In the genomic region with DNA sequence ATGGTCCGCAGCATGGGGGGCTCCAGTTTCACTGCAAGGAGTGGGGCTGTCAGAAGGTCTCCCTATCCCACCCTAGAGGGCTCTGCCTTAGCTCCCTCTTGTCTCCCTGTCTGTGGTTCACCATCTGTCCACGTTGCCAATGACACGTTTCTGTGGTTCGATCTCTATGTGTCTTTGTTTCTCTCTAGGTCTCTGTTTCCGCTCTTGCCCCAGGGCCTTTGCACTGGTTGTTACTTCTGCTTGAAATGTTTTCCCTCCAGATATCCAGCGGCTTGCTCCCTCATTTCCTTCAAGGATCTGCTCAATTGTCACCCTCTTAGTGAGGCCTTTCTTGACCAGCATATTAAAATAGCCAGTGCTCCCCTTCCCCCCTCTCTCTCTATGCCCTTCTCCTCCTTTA, we compare ENCODE assay signal across 23 cellular contexts. TPM values are rescaled to one million over a fixed set of nuclear protein-coding genes. Genes with fewer than 3 reads are reported as not detected.
DNase-seq lines count a peak whose midpoint lies in the region; ATAC-seq and TF ChIP-seq lines count a peak whose summit lies in the region.
"Had no signal": no experiment of that assay in that cellular context is flagged by ENCODE, and none has a peak within 500 bp of the region (broad histone marks: within the 10 kb centered on the region; RNA-seq: fewer than 3 reads in every experiment).

No MANE protein-coding gene starts in this region.

- H3K79me2 ChIP-seq in neural progenitor cell (ENCODE audit: low read depth), result no peaks in the 10 kb centered on the region

- TF ChIP-seq CTCF in natural killer cell (IDR thresholded peaks at IDR 0.05) (no peak), neural progenitor cell (IDR thresholded peaks at IDR 0.05) (no peak)

- H3K36me3 Mint-ChIP-seq in natural killer cell treated with Interleukin-12 subunit alpha and Interleukin-12 subunit beta and Interleukin-15 and Interleukin-18, amount 100 ng/mL, for 72 hours, result no peaks in the 10 kb centered on the region
- no peaks in the 10 kb centered on the region for H3K36me3 Mint-ChIP-seq in natural killer cell
- H3K36me3 Mint-ChIP-seq in activated CD8-positive, alpha-beta T cell treated with anti-CD3 and anti-CD28 coated beads, Interleukin-2, amount 10 ng/mL, durations not matched to agents 7 days and 5 days (ENCODE audit: low read depth), result no peaks in the 10 kb centered on the region
- H3K36me3 Mint-ChIP-seq in neural progenitor cell, result no peaks in the 10 kb centered on the region
- H3K36me3 Mint-ChIP-seq: CD4-positive, CD25-positive, alpha-beta regulatory T cell had no signal

- peak overlapping the region; percentile 52 to 84 for H3K27ac Mint-ChIP-seq in natural killer cell treated with Interleukin-12 subunit alpha and Interleukin-12 subunit beta and Interleukin-15 and Interleukin-18, amount 100 ng/mL, for 72 hours
- peak overlapping the region in 1 of 2 donors; percentile 29 for H3K27ac Mint-ChIP-seq in natural killer cell
- peak overlapping the region; percentile 7 for H3K27ac Mint-ChIP-seq in activated CD8-positive, alpha-beta T cell treated with anti-CD3 and anti-CD28 coated beads, Interleukin-2, amount 10 ng/mL, durations not matched to agents 7 days and 5 days
- H3K27ac Mint-ChIP-seq in neural progenitor cell, result peak overlapping the region; percentile 23
- H3K27ac Mint-ChIP-seq: CD4-positive, CD25-positive, alpha-beta regulatory T cell; HFFc6 had no signal

- H3K27me3 ChIP-seq in neural progenitor cell, result no peaks in the 10 kb centered on the region
- H3K27me3 ChIP-seq: BE2C had no signal

- no peaks in the 10 kb centered on the region for H3K9me3 Mint-ChIP-seq in natural killer cell treated with Interleukin-12 subunit alpha and Interleukin-12 subunit beta and Interleukin-15 and Interleukin-18, amount 100 ng/mL, for 72 hours
- H3K9me3 Mint-ChIP-seq in natural killer cell (no peaks in the 10 kb centered on the region), neural progenitor cell (no peaks in the 10 kb centered on the region)
- H3K9me3 Mint-ChIP-seq in activated CD8-positive, alpha-beta T cell treated with anti-CD3 and anti-CD28 coated beads, Interleukin-2, amount 10 ng/mL, durations not matched to agents 7 days and 5 days (ENCODE audit: insufficient read depth), result no peaks in the 10 kb centered on the region
- H3K9me3 Mint-ChIP-seq: CD4-positive, CD25-positive, alpha-beta regulatory T cell; HFFc6 had no signal

- CTCF ChIA-PET in activated CD8-positive, alpha-beta T cell treated with anti-CD3 and anti-CD28 coated beads, Interleukin-2, amount 10 ng/mL, durations not matched to agents 7 days and 5 days (lab: Charles Lee), result no interaction called here

- H2AFZ ChIP-seq in neural progenitor cell (replicated peaks), result no peak overlapping the region
- H2AFZ ChIP-seq: PC-9 had no signal

- H3K9ac ChIP-seq in neural progenitor cell, result no peak overlapping the region
- H3K9ac ChIP-seq: KMS-11, SK-N-SH had no signal

- no peaks in the 10 kb centered on the region for H3K9me3 ChIP-seq in neural progenitor cell (ENCODE audit: low read depth)
- H3K9me3 ChIP-seq: BE2C, SK-N-SH had no signal

- no peaks in the 10 kb centered on the region for H4K20me1 ChIP-seq in neural progenitor cell (ENCODE audit: low read depth)

- H3F3A ChIP-seq in neural progenitor cell (ENCODE audit: low read depth), result no peaks in the 10 kb centered on the region

- H3K27ac ChIP-seq in neural progenitor cell, result no peak overlapping the region
- H3K27ac ChIP-seq: KMS-11, PC-9, RWPE1 had no signal

- no peaks in the 10 kb centered on the region for H3K36me3 ChIP-seq in neural progenitor cell
- H3K36me3 ChIP-seq: BE2C had no signal

- DNase-seq in natural killer cell treated with Interleukin-12 subunit alpha and Interleukin-12 subunit beta and Interleukin-15 and Interleukin-18, amount 100 ng/mL, for 72 hours (ENCODE audit: low spot score), result no peak
- no peak for DNase-seq in natural killer cell
- DNase-seq in activated CD8-positive, alpha-beta T cell treated with anti-CD3 and anti-CD28 coated beads, Interleukin-2, amount 10 ng/mL, durations not matched to agents 7 days and 5 days, result no peak
- DNase-seq in neural progenitor cell (ENCODE audit: low spot score), result no peak
- DNase-seq in NCI-H1694 treated with DMSO at 0.1 percent for 48 hours (lab: John Stamatoyannopoulos, UW), result no peak
- DNase-seq in DMS79 treated with DMSO at 0.1 percent for 48 hours (lab: John Stamatoyannopoulos, UW), result no peak
- no peak for DNase-seq in activated gamma-delta T cell (lab: John Stamatoyannopoulos, UW)
- DNase-seq: BE2C; CD4-positive, CD25-positive, alpha-beta regulatory T cell; COR-L47; DND-41; HFFc6; NCI-H1105; NCI-H2081; NCI-H2171; NCI-H345; SIG-M5; SK-N-SH had no signal

- no peaks in the 10 kb centered on the region for H3K27me3 Mint-ChIP-seq in natural killer cell treated with Interleukin-12 subunit alpha and Interleukin-12 subunit beta and Interleukin-15 and Interleukin-18, amount 100 ng/mL, for 72 hours
- H3K27me3 Mint-ChIP-seq in natural killer cell (ENCODE audit: low read depth in 2 of 2), result no peaks in the 10 kb centered on the region
- no peaks in the 10 kb centered on the region for H3K27me3 Mint-ChIP-seq in activated CD8-positive, alpha-beta T cell treated with anti-CD3 and anti-CD28 coated beads, Interleukin-2, amount 10 ng/mL, durations not matched to agents 7 days and 5 days (ENCODE audit: low read depth)
- peaks cover 6% of the 10 kb centered on the region for H3K27me3 Mint-ChIP-seq in neural progenitor cell (ENCODE audit: insufficient read depth, low read depth)
- H3K27me3 Mint-ChIP-seq: CD4-positive, CD25-positive, alpha-beta regulatory T cell had no signal

- intact Hi-C loops in natural killer cell (cut with micrococcal nuclease), result no loop called here

- no peak for ATAC-seq in natural killer cell treated with Interleukin-12 subunit alpha and Interleukin-12 subunit beta and Interleukin-15 and Interleukin-18, amount 100 ng/mL, for 72 hours
- ATAC-seq in natural killer cell, result no peak
- no peak for ATAC-seq in activated CD8-positive, alpha-beta T cell treated with anti-CD3 and anti-CD28 coated beads, Interleukin-2, amount 10 ng/mL, durations not matched to agents 7 days and 5 days
- ATAC-seq: GM12878 had no signal

- H3K4me3 ChIP-seq in neural progenitor cell, result no peak overlapping the region
- H3K4me3 ChIP-seq: GM12878, PC-9 had no signal

- POLR2A ChIA-PET in activated CD8-positive, alpha-beta T cell treated with anti-CD3 and anti-CD28 coated beads, Interleukin-2, amount 10 ng/mL, durations not matched to agents 7 days and 5 days (lab: Charles Lee), result no interaction called here

- peak overlapping the region; percentile 4 for H3K4me3 Mint-ChIP-seq in natural killer cell treated with Interleukin-12 subunit alpha and Interleukin-12 subunit beta and Interleukin-15 and Interleukin-18, amount 100 ng/mL, for 72 hours
- H3K4me3 Mint-ChIP-seq in natural killer cell (no peak overlapping the region), neural progenitor cell (no peak overlapping the region)
- no peak overlapping the region for H3K4me3 Mint-ChIP-seq in activated CD8-positive, alpha-beta T cell treated with anti-CD3 and anti-CD28 coated beads, Interleukin-2, amount 10 ng/mL, durations not matched to agents 7 days and 5 days
- H3K4me3 Mint-ChIP-seq: CD4-positive, CD25-positive, alpha-beta regulatory T cell; HFFc6 had no signal

- H3K4me2 ChIP-seq in neural progenitor cell, result no peak overlapping the region
- H3K4me2 ChIP-seq: KMS-11, PC-9, SK-N-SH had no signal

- peaks cover 24 to 28% of the 10 kb centered on the region in 2 donors for H3K4me1 Mint-ChIP-seq in natural killer cell treated with Interleukin-12 subunit alpha and Interleukin-12 subunit beta and Interleukin-15 and Interleukin-18, amount 100 ng/mL, for 72 hours (ENCODE audit: low read depth in 2 of 2)
- no peaks in the 10 kb centered on the region for H3K4me1 Mint-ChIP-seq in natural killer cell
- peaks cover 8% of the 10 kb centered on the region for H3K4me1 Mint-ChIP-seq in activated CD8-positive, alpha-beta T cell treated with anti-CD3 and anti-CD28 coated beads, Interleukin-2, amount 10 ng/mL, durations not matched to agents 7 days and 5 days (ENCODE audit: low read depth)
- peaks cover 16% of the 10 kb centered on the region for H3K4me1 Mint-ChIP-seq in neural progenitor cell
- H3K4me1 Mint-ChIP-seq: CD4-positive, CD25-positive, alpha-beta regulatory T cell had no signal

- peaks cover 9% of the 10 kb centered on the region for H3K4me1 ChIP-seq in neural progenitor cell
- H3K4me1 ChIP-seq: BE2C had no signal

RNA-seq across cellular contexts. Expression of gene MRPS15, which starts 8.5 kb away (rescaled TPM):
- total RNA-seq in natural killer cell treated with Interleukin-12 subunit alpha and Interleukin-12 subunit beta and Interleukin-15 and Interleukin-18, amount 100 ng/mL, for 72 hours, result 100 to 1,000 TPM in 1 of 2 donors, 10 to 100 TPM in 1; 78.8 to 109 TPM
- total RNA-seq in natural killer cell, result 10 to 100 TPM; 28.2 to 38.2 (median 32.0) TPM
- 100 to 1,000 TPM; 115 TPM for total RNA-seq in activated CD8-positive, alpha-beta T cell treated with anti-CD3 and anti-CD28 coated beads, Interleukin-2, amount 10 ng/mL, durations not matched to agents 7 days and 5 days
- 75.2 and 109 TPM in 2 replicates for total RNA-seq in neural progenitor cell (ENCODE audit: low replicate concordance)

RNA-seq across cellular contexts. Expression of gene CSF3R, which starts 10.1 kb away (rescaled TPM):
- under 1 TPM; 0.64 to 0.78 TPM for total RNA-seq in natural killer cell treated with Interleukin-12 subunit alpha and Interleukin-12 subunit beta and Interleukin-15 and Interleukin-18, amount 100 ng/mL, for 72 hours
- total RNA-seq in natural killer cell (10 to 100 TPM in 2 of 3 donors, 1 to 10 TPM in 1; 5.7 to 74.9 (median 11.7) TPM), neural progenitor cell (ENCODE audit: low replicate concordance) (0.56 TPM in 1 of 2 replicates, not detected in the other)
- under 1 TPM in 1 of 2 experiments, not detected in 1; 0.05 TPM for total RNA-seq in activated CD8-positive, alpha-beta T cell treated with anti-CD3 and anti-CD28 coated beads, Interleukin-2, amount 10 ng/mL, durations not matched to agents 7 days and 5 days
- total RNA-seq: A673, HFFc6, PC-9 had no signal

RNA-seq across cellular contexts. Expression of gene OSCP1, which starts 22.4 kb away (rescaled TPM):
- 1 to 10 TPM in 1 of 2 donors, under 1 TPM in 1; 0.59 to 1.2 TPM for total RNA-seq in natural killer cell treated with Interleukin-12 subunit alpha and Interleukin-12 subunit beta and Interleukin-15 and Interleukin-18, amount 100 ng/mL, for 72 hours
- 1 to 10 TPM in 1 of 3 donors, not detected in 2; 2.3 TPM for total RNA-seq in natural killer cell
- 1 to 10 TPM in 1 of 2 experiments, under 1 TPM in 1; 0.66 to 1.9 TPM for total RNA-seq in activated CD8-positive, alpha-beta T cell treated with anti-CD3 and anti-CD28 coated beads, Interleukin-2, amount 10 ng/mL, durations not matched to agents 7 days and 5 days
- total RNA-seq in neural progenitor cell (ENCODE audit: low replicate concordance), result 7.8 and 8.2 TPM in 2 replicates
- total RNA-seq: CD4-positive, CD25-positive, alpha-beta regulatory T cell had no signal
